ENCODE assay signal across 17 cellular contexts in the genomic region with DNA sequence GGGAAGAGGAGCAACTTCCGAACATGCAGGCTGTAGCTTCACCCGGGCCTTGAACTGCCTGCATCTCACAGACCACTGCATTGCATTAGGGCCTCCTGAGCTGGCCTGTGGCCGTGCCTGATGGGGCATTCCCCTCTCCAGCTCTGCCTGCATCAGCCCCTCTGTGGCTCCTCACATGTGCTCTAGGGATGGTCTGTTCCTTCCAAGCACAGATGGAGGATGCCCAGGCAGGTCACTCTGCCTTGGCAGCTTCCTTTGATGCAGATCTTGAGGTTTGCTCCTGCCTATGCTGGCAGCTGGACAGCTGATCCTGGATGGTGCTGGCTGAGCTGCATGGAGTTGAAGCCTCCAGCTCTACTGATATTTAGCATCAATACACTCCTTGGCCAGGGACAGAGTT.
"Had no signal": no experiment of that assay in that cellular context is flagged by ENCODE, and none has a peak within 500 bp of the region (broad histone marks: within the 10 kb centered on the region; RNA-seq: fewer than 3 reads in every experiment).

No MANE protein-coding gene starts in this region.

- ATAC-seq: activated CD8-positive, alpha-beta T cell treated with anti-CD3 and anti-CD28 coated beads, Interleukin-2, amount 10 ng/mL, durations not matched to agents 7 days and 5 days; heart left ventricle; left colon; sciatic nerve had no signal

- DNase-seq: activated CD4-positive, alpha-beta T cell treated with anti-CD3 and anti-CD28 coated beads for 1 hour; activated CD4-positive, alpha-beta T cell treated with anti-CD3 and anti-CD28 coated beads, Interleukin-2, amount 50 U/mL, for 1 hour; activated CD8-positive, alpha-beta T cell treated with anti-CD3 and anti-CD28 coated beads, Interleukin-2, amount 10 ng/mL, durations not matched to agents 7 days and 5 days; activated naive CD4-positive, alpha-beta T cell treated with Interleukin-2 at 50 U/mL for 16 hours; activated naive CD8-positive, alpha-beta T cell treated with anti-CD3 and anti-CD28 coated beads, Interleukin-2, amount 10 ng/mL, durations not matched to agents 7 days and 5 days; amygdala; cerebellar nuclear complex; cortex of kidney; heart left ventricle; left colon; mesenchymal stem cell; occipital lobe; small intestine; stimulated activated CD4-positive, alpha-beta T cell treated with anti-CD3 and anti-CD28 coated beads, Interleukin-15, amount 100 ng/mL, for 24 hours; stimulated activated naive CD4-positive, alpha-beta T cell treated with Interleukin-2 at 50 U/mL for 16 hours; thyroid gland had no signal

- H3K27me3 Mint-ChIP-seq: activated naive CD8-positive, alpha-beta T cell treated with anti-CD3 and anti-CD28 coated beads, Interleukin-2, amount 10 ng/mL, durations not matched to agents 7 days and 5 days had no signal

- H3K27ac Mint-ChIP-seq: activated CD8-positive, alpha-beta T cell treated with anti-CD3 and anti-CD28 coated beads, Interleukin-2, amount 10 ng/mL, durations not matched to agents 7 days and 5 days; activated naive CD8-positive, alpha-beta T cell treated with anti-CD3 and anti-CD28 coated beads, Interleukin-2, amount 10 ng/mL, durations not matched to agents 7 days and 5 days had no signal

- H3K9me3 Mint-ChIP-seq: activated naive CD8-positive, alpha-beta T cell treated with anti-CD3 and anti-CD28 coated beads, Interleukin-2, amount 10 ng/mL, durations not matched to agents 7 days and 5 days had no signal

- H3K4me3 Mint-ChIP-seq: activated CD8-positive, alpha-beta T cell treated with anti-CD3 and anti-CD28 coated beads, Interleukin-2, amount 10 ng/mL, durations not matched to agents 7 days and 5 days; activated naive CD8-positive, alpha-beta T cell treated with anti-CD3 and anti-CD28 coated beads, Interleukin-2, amount 10 ng/mL, durations not matched to agents 7 days and 5 days had no signal
